Comparison of ENCODE assay signal across 2 cellular contexts in the genomic region with DNA sequence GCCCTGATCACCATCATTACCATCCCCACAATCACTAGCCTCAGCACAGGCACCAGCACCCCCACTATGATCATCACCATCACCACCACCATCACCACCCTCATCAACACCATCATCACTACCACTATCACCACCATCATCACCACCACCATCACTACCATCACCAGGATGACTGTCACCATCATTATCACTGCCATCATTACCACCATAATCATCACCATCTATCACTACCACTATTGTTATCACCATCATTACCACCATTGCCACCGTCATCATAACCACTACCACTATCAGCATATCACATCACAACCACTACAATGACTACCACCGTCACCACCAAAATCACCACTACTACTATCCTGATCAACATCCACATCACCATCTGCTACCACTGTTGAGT.
A peak's percentile ranks its signal among the peaks of the same experiment; 100 is the strongest.
TF ChIP-seq lines count a peak whose summit lies in the region.

No MANE protein-coding gene starts in this region.

TF ChIP-seq in HEK293, 187 proteins besides CTCF, POLR2A, EP300 and RAD21:
- TF ChIP-seq SALL2 (tag by site-specific recombination; IDR thresholded peaks at IDR 0.05; ENCODE audit: borderline replicate concordance): 0 out of 2 replicates have a peak, but pooled peaks have one; percentile 50
- no peak for TF ChIP-seq ZNF121 (tag by site-specific recombination; IDR thresholded peaks at IDR 0.05)
- 0 out of 2 replicates have a peak, but pooled peaks have one; percentile 30 for TF ChIP-seq ZNF658 (tag by site-specific recombination; IDR thresholded peaks at IDR 0.05)
- TF ChIP-seq, protein P1, sequence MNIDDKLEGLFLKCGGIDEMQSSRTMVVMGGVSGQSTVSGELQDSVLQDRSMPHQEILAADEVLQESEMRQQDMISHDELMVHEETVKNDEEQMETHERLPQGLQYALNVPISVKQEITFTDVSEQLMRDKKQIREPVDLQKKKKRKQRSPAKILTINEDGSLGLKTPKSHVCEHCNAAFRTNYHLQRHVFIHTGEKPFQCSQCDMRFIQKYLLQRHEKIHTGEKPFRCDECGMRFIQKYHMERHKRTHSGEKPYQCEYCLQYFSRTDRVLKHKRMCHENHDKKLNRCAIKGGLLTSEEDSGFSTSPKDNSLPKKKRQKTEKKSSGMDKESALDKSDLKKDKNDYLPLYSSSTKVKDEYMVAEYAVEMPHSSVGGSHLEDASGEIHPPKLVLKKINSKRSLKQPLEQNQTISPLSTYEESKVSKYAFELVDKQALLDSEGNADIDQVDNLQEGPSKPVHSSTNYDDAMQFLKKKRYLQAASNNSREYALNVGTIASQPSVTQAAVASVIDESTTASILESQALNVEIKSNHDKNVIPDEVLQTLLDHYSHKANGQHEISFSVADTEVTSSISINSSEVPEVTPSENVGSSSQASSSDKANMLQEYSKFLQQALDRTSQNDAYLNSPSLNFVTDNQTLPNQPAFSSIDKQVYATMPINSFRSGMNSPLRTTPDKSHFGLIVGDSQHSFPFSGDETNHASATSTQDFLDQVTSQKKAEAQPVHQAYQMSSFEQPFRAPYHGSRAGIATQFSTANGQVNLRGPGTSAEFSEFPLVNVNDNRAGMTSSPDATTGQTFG (tag by site-specific recombination; IDR thresholded peaks at IDR 0.05; ENCODE audit: borderline replicate concordance): no peak
- peak; percentile 54; the same call in 1 of the 2 replicates for TF ChIP-seq ZNF621 (tag by site-specific recombination; IDR thresholded peaks at IDR 0.05)
- no peak for TF ChIP-seq PBX3 (CRISPR knock-in tag; IDR thresholded peaks at IDR 0.05)
- 0 out of 2 replicates have a peak, but pooled peaks have one; percentile 74 for TF ChIP-seq GLI4 (tag by site-specific recombination; IDR thresholded peaks at IDR 0.05)
- TF ChIP-seq, protein P2, sequence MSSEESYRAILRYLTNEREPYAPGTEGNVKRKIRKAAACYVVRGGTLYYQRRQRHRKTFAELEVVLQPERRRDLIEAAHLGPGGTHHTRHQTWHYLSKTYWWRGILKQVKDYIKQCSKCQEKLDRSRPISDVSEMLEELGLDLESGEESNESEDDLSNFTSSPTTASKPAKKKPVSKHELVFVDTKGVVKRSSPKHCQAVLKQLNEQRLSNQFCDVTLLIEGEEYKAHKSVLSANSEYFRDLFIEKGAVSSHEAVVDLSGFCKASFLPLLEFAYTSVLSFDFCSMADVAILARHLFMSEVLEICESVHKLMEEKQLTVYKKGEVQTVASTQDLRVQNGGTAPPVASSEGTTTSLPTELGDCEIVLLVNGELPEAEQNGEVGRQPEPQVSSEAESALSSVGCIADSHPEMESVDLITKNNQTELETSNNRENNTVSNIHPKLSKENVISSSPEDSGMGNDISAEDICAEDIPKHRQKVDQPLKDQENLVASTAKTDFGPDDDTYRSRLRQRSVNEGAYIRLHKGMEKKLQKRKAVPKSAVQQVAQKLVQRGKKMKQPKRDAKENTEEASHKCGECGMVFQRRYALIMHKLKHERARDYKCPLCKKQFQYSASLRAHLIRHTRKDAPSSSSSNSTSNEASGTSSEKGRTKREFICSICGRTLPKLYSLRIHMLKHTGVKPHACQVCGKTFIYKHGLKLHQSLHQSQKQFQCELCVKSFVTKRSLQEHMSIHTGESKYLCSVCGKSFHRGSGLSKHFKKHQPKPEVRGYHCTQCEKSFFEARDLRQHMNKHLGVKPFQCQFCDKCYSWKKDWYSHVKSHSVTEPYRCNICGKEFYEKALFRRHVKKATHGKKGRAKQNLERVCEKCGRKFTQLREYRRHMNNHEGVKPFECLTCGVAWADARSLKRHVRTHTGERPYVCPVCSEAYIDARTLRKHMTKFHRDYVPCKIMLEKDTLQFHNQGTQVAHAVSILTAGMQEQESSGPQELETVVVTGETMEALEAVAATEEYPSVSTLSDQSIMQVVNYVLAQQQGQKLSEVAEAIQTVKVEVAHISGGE (tag by site-specific recombination; conservative IDR thresholded peaks at IDR 0.05; ENCODE audit: low read depth): no peak
- TF ChIP-seq ZNF221 (tag by site-specific recombination; IDR thresholded peaks at IDR 0.05; ENCODE audit: borderline replicate concordance): no peak

TF ChIP-seq in K562, 482 proteins besides CTCF, POLR2A, EP300 and RAD21:
- TF ChIP-seq TOE1 (IDR thresholded peaks at IDR 0.05; ENCODE audit: borderline replicate concordance): no peak
- peak; percentile 51; the same call in 1 of the 2 replicates for TF ChIP-seq TOE1 (CRISPR knock-in tag; IDR thresholded peaks at IDR 0.05; ENCODE audit: borderline replicate concordance, low read depth)
- TF ChIP-seq NFATC3 (IDR thresholded peaks at IDR 0.05): no peak
- 0 out of 2 replicates have a peak, but pooled peaks have one; percentile 5 for TF ChIP-seq TSC22D4 (tag; IDR thresholded peaks at IDR 0.05)
